ENCODE assay signal across 8 cellular contexts in the genomic region with DNA sequence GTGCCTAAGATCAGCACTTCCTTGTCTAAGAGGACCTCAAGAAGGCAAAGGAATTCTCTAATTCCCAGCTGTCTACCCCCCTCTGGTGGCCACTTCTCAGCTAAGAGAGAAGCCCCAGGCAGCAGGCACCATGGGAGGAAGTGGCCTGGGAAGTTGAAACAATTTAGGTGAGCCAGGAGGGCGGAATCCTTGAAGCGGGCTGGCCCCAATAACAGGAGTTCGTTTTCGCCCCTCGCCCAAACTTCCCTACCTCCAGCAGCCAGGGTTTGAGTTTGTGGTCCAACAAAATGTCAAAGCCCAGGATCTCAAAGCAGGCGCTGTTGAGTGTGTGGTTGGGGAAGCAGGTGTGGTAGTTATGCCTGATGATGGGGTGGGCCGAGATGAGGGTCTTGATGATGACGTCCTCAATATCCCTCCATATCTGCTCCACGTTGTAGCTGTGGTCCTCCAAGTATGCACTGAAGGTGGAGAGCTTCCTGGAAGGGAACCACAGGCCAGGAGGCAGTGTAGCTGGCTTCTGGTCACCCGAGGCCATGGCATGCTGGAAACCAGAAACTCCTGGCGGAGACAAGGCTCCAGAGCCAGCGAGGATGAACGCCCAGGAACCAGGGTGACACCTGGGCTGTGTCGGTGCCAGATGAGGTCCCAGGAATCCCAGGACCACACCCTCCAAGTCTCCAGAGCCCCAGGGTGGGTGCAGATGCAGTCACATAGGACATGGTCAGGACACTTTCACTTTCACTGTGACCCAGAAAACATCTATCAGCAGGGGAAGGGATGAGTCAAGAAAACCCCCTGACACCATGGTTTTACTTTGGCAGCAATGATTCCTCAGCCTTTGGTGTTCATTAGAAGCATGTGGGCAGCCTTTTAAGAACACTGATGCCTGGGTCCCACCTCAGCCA. TPM values are rescaled to one million over a fixed set of nuclear protein-coding genes. Genes with fewer than 3 reads are reported as not detected.
DNase-seq lines count a peak whose midpoint lies in the region; ATAC-seq, FAIRE-seq and TF ChIP-seq lines count a peak whose summit lies in the region.

No MANE protein-coding gene starts in this region.

- no peak for TF ChIP-seq EP300 in A549 (IDR thresholded peaks at IDR 0.05)

- H3K4me1 ChIP-seq in A549 (peaks cover 49% of the 10 kb centered on the region), Karpas-422 (ENCODE audit: low read length) (no peaks in the 10 kb centered on the region; the same call in 1 of the 2 replicates), colonic mucosa (no peaks in the 10 kb centered on the region)

- H3K9me2 ChIP-seq in Karpas-422 (replicated peaks; ENCODE audit: insufficient read depth, low read length), result no peaks in the 10 kb centered on the region

- H3K27ac ChIP-seq in A549 (peak overlapping the region; percentile 68), Karpas-422 (ENCODE audit: low read length) (no peak overlapping the region), colonic mucosa (peak overlapping the region; percentile 71)

- no peak for TF ChIP-seq POLR2A in A549 (IDR thresholded peaks at IDR 0.05; ENCODE audit: low read length)

- no peaks in the 10 kb centered on the region for H3K36me3 ChIP-seq in Karpas-422 (ENCODE audit: insufficient read depth, low read length)
- H3K36me3 ChIP-seq in colonic mucosa, result no peaks in the 10 kb centered on the region

- intact Hi-C loops in colonic mucosa (cut with DNase I), result loop anchor here (2.0 kb wide), 1 partner anchor 67 kb away; no protein-coding TSS in a partner anchor

- H3K4me2 ChIP-seq in A549 (peak overlapping the region; percentile 31), Karpas-422 (ENCODE audit: low read depth, low read length, poor library complexity, severe bottlenecking) (peak overlapping the region; percentile 5)

- peak; percentile 77 to 89 for ATAC-seq in A549
- peak; percentile 87 for ATAC-seq in SK-N-SH treated with all-trans-retinoic acid at 6 μM for 48 hours
- peak; percentile 71 for ATAC-seq in left lobe of liver

- CTCF ChIA-PET in A549 (lab: Yijun Ruan, JAX), result interaction anchor here (0.6 to 70.2 kb wide), 40 partner anchors 8 to 764 kb away, joined by 3 to 3251 read pairs (median 5); a partner anchor contains a TSS

- TF ChIP-seq RAD21 in A549 (conservative IDR thresholded peaks at IDR 0.05 in 1 of 2, IDR thresholded peaks at IDR 0.05 in 1 of 2), result peak; percentile 96 to 98

- H3K9ac ChIP-seq in Karpas-422 (ENCODE audit: low read length) (no peak overlapping the region), colonic mucosa (ENCODE audit: low read depth in 2 of 2, low read length in 2 of 2) (peak overlapping the region in 1 of 2 donors; percentile 65)

- POLR2A ChIA-PET in A549 (lab: Yijun Ruan, JAX), result interaction anchor here (1.1 to 1.5 kb wide), 3 partner anchors 63 to 113 kb away, joined by 7 to 11 read pairs (median 8); a partner anchor contains a TSS

- H4K20me1 ChIP-seq in Karpas-422 (ENCODE audit: insufficient read depth, low read depth, low read length), result no peaks in the 10 kb centered on the region

- H2AFZ ChIP-seq in Karpas-422 (ENCODE audit: low read length), result no peak overlapping the region

- TF ChIP-seq CTCF in A549 (IDR thresholded peaks at IDR 0.05) (peak; percentile 96), colonic mucosa (IDR thresholded peaks at IDR 0.05) (peak; percentile 65)

- WGBS in A549 (ENCODE audit: missing lambda C conversion rate), result 35% methylated on average over 11 of the region's 14 CpGs

- peak; percentile 92 to 94 for DNase-seq in A549 (ENCODE audit: low read depth in 1 of 2, low spot score in 1 of 2)
- DNase-seq in ELF-1 (ENCODE audit: low read depth, low spot score), result peak; percentile 92
- DNase-seq in Karpas-422, result peak; percentile 76
- DNase-seq in colonic mucosa, result peak; percentile 95
- DNase-seq in left lobe of liver (ENCODE audit: low spot score), result peak; percentile 62
- DNase-seq in stimulated activated naive CD4-positive, alpha-beta T cell treated with Interleukin-2 at 50 U/mL for 16 hours (lab: John Stamatoyannopoulos, UW), result peak; percentile 0
- no peak for DNase-seq in GOT3 (lab: John Stamatoyannopoulos, UW)

- FAIRE-seq in A549 (lab: Jason Lieb, UNC), result peak; percentile 96

- H3K27me3 ChIP-seq in Karpas-422 (ENCODE audit: low read length) (no peaks in the 10 kb centered on the region), colonic mucosa (no peaks in the 10 kb centered on the region)

- H3K9me3 ChIP-seq in A549, result no peaks in the 10 kb centered on the region
- H3K9me3 ChIP-seq in Karpas-422 (ENCODE audit: low read length), result no peaks in the 10 kb centered on the region
- H3K9me3 ChIP-seq in colonic mucosa, result no peaks in the 10 kb centered on the region

- H3K4me3 ChIP-seq in A549, result no peak overlapping the region
- no peak overlapping the region for H3K4me3 ChIP-seq in Karpas-422 (ENCODE audit: low read length)
- no peak overlapping the region for H3K4me3 ChIP-seq in colonic mucosa

- no peaks in the 10 kb centered on the region for H3K79me2 ChIP-seq in Karpas-422 (ENCODE audit: low read length)

TF ChIP-seq in A549, 52 proteins besides CTCF, POLR2A, EP300 and RAD21:
- TF ChIP-seq JUN (IDR thresholded peaks at IDR 0.05), result no peak
- TF ChIP-seq SMC3 (IDR thresholded peaks at IDR 0.05), result peak; percentile 98
- TF ChIP-seq POLR2AphosphoS2 (conservative IDR thresholded peaks at IDR 0.05; ENCODE audit: low read length), result no peak
- no peak for TF ChIP-seq PHF8 (IDR thresholded peaks at IDR 0.05; ENCODE audit: borderline replicate concordance, low read depth)
- no peak for TF ChIP-seq ZC3H11A (IDR thresholded peaks at IDR 0.05)
- no peak for TF ChIP-seq NR3C1 (IDR thresholded peaks at IDR 0.05)
- TF ChIP-seq ZFP36 (IDR thresholded peaks at IDR 0.05; ENCODE audit: borderline replicate concordance, partially characterized antibody), result no peak
- TF ChIP-seq, protein P1, sequence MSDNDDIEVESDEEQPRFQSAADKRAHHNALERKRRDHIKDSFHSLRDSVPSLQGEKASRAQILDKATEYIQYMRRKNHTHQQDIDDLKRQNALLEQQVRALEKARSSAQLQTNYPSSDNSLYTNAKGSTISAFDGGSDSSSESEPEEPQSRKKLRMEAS (IDR thresholded peaks at IDR 0.05), result peak; percentile 8; the same call in 1 of the 2 replicates
- 0 out of 2 replicates have a peak, but pooled peaks have one; percentile 32 for TF ChIP-seq RFX5 (IDR thresholded peaks at IDR 0.05)
- TF ChIP-seq NPAS2 (CRISPR knock-in tag; IDR thresholded peaks at IDR 0.05; ENCODE audit: borderline replicate concordance), result no peak

TF ChIP-seq in SK-N-SH treated with all-trans-retinoic acid at 6 μM for 48 hours, 23 proteins besides CTCF, POLR2A, EP300 and RAD21 (continues in another document):
- TF ChIP-seq, protein P2, sequence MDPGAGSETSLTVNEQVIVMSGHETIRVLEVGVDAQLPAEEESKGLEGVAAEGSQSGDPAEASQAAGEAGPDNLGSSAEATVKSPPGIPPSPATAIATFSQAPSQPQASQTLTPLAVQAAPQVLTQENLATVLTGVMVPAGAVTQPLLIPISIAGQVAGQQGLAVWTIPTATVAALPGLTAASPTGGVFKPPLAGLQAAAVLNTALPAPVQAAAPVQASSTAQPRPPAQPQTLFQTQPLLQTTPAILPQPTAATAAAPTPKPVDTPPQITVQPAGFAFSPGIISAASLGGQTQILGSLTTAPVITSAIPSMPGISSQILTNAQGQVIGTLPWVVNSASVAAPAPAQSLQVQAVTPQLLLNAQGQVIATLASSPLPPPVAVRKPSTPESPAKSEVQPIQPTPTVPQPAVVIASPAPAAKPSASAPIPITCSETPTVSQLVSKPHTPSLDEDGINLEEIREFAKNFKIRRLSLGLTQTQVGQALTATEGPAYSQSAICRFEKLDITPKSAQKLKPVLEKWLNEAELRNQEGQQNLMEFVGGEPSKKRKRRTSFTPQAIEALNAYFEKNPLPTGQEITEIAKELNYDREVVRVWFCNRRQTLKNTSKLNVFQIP (CRISPR knock-in tag; IDR thresholded peaks at IDR 0.05; ENCODE audit: borderline replicate concordance, low read depth), result no peak
- TF ChIP-seq, protein P3, sequence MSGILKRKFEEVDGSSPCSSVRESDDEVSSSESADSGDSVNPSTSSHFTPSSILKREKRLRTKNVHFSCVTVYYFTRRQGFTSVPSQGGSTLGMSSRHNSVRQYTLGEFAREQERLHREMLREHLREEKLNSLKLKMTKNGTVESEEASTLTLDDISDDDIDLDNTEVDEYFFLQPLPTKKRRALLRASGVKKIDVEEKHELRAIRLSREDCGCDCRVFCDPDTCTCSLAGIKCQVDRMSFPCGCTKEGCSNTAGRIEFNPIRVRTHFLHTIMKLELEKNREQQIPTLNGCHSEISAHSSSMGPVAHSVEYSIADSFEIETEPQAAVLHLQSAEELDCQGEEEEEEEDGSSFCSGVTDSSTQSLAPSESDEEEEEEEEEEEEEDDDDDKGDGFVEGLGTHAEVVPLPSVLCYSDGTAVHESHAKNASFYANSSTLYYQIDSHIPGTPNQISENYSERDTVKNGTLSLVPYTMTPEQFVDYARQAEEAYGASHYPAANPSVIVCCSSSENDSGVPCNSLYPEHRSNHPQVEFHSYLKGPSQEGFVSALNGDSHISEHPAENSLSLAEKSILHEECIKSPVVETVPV (CRISPR knock-in tag; IDR thresholded peaks at IDR 0.05), result no peak
- TF ChIP-seq BACH2 (CRISPR knock-in tag; IDR thresholded peaks at IDR 0.05; ENCODE audit: borderline replicate concordance) (no peak), RARB (CRISPR knock-in tag; IDR thresholded peaks at IDR 0.05) (no peak), PPARA (CRISPR knock-in tag; IDR thresholded peaks at IDR 0.05; ENCODE audit: borderline replicate concordance) (no peak), ARNTL (CRISPR knock-in tag; IDR thresholded peaks at IDR 0.05; ENCODE audit: borderline replicate concordance, low read depth) (no peak), CSDC2 (CRISPR knock-in tag; IDR thresholded peaks at IDR 0.05) (no peak)

RNA-seq across cellular contexts. Expression of a gene that starts 25.6 kb away (rescaled TPM):
- polyA plus RNA-seq in A549 (2011; rRNA removed), result 7.8 and 8.9 TPM in 2 replicates
- 1.6 and 1.7 TPM in 2 replicates for polyA plus RNA-seq in A549 (2012; cell fraction: cytosol; rRNA removed)
- polyA plus RNA-seq in A549 (2012; cell fraction: nucleus; rRNA removed), result 3.9 and 5.4 TPM in 2 replicates
- polyA plus RNA-seq in A549 (2017; fragmentation: RNase III; extraction: RNeasy Plus Mini Kit Qiagen cat#74134 plus additional on column Dnase treatment), result 1.1 to 1.6 TPM (median 1.3 TPM) in 3 replicates
- 3.7 and 6.0 TPM in 2 replicates for polyA minus RNA-seq in A549 (2011; rRNA and poly(A)+ RNA removed)
- total RNA-seq in Karpas-422 (2014; rRNA removed; shearing (Covaris generic); ENCODE audit: low replicate concordance), result not detected in 2 replicates
- 10 to 100 TPM in 1 of 2 donors, 1 to 10 TPM in 1; 8.2 to 18.7 TPM for total RNA-seq in colonic mucosa
- total RNA-seq in left lobe of liver, result not detected

RNA-seq across cellular contexts. Expression of a gene that starts 39.5 kb away (rescaled TPM):
- polyA plus RNA-seq in A549 (2011; rRNA removed), result 194 and 199 TPM in 2 replicates
- polyA plus RNA-seq in A549 (2012; cell fraction: cytosol; rRNA removed), result 26.8 and 27.1 TPM in 2 replicates
- 20.8 and 28.6 TPM in 2 replicates for polyA plus RNA-seq in A549 (2012; cell fraction: nucleus; rRNA removed)
- polyA plus RNA-seq in A549 (2017; fragmentation: RNase III; extraction: RNeasy Plus Mini Kit Qiagen cat#74134 plus additional on column Dnase treatment), result 71.6 to 74.5 TPM (median 72.5 TPM) in 3 replicates
- 105 and 145 TPM in 2 replicates for polyA minus RNA-seq in A549 (2011; rRNA and poly(A)+ RNA removed)
- 21.8 and 29.7 TPM in 2 replicates for total RNA-seq in Karpas-422 (2014; rRNA removed; shearing (Covaris generic); ENCODE audit: low replicate concordance)
- 100 to 1,000 TPM; 187 to 232 TPM for total RNA-seq in colonic mucosa
- 66.8 TPM for total RNA-seq in left lobe of liver
